Comparison of ENCODE assay signal across 1 cellular context in the genomic region with DNA sequence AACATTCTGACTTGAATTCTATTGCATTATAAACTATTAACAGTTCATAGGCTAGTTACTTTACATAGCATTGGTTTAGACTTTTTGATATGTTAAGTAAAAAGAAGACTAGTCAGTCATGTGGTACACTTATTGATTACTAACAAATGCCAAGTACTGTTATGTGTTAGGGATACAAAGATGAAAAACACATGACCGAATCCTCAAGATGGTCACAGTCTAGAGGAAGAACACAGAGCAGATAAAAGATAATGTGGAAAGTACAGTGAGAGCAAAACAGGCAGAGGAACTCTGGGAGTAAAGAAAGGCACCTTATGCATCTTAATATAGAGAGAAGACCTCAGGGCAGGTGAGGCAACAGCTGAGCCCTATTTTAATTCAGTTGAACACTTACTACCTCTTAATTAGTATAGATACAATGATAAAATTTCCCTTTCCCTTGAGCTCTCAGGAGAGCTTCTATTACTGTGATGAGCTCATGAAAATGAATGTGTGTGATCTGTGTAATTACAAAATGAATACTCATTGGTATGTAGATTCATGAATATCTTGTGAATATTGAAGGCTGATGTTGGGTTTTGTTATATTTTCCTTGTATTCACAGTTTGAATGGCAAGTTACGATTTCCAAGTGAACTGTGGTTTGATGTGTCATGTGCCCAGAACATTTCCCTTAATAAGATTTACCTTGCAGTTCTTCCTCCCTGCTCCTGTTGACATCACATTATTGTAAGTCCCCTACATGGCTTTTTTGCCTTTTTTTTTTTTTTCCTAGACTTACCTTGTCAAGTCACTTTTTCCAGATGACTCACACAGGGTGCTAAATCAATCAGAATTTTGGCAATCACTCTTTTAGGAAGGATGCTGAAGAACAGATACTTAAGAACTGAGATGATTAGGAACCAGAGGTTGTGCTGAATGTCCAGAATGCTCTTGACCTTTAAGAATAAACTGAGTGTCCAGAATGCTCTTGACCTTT.
TF ChIP-seq lines count a peak whose summit lies in the region.

No MANE protein-coding gene starts in this region.

TF ChIP-seq in HEK293, 187 proteins besides CTCF, POLR2A, EP300 and RAD21:
- no peak for TF ChIP-seq ZSCAN16 (tag by site-specific recombination; IDR thresholded peaks at IDR 0.05)
- TF ChIP-seq ZNF629 (tag by site-specific recombination; IDR thresholded peaks at IDR 0.05): 0 out of 2 replicates have a peak, but pooled peaks have one; percentile 18
